In the genomic region with DNA sequence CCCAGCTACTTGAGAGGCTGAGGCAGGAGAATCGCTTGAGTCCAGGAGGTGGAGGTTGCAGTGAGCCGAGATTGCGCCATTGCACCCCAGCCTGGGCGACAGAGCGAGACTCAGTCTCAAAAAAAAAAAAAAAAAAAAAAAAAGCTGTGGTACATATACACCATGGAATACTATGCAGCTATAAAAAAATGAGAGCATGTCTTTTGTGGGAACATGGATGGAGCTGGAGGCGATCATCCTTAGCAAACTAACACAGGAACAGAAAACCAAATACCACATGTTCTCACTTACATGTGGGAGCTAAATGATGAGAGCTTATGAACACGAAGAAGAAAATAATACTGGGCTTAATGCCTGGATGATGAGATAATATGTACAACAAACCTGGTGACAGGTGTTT, we compare ENCODE assay signal across 2 cellular contexts.
ATAC-seq and TF ChIP-seq lines count a peak whose summit lies in the region.
"Not testable (repeated sequence)": the region's sequence is repeated elsewhere in the genome, so short reads cannot be mapped to it uniquely, and the experiment has no call there.

No MANE protein-coding gene starts in this region.

- H3K36me3 ChIP-seq in HEK293 (ENCODE audit: control insufficient read depth in 2 of 2, insufficient read depth in 1 of 2, low read length in 2 of 2), result not testable (repeated sequence)

- H3K4me1 ChIP-seq in HEK293 (ENCODE audit: control insufficient read depth, insufficient read depth, low read length), result not testable (repeated sequence)

- not testable (repeated sequence) for TF ChIP-seq CTCF in HEK293 (tag by site-specific recombination; IDR thresholded peaks at IDR 0.05)

- H3K9me3 ChIP-seq in HEK293 (ENCODE audit: control insufficient read depth, insufficient read depth, low read depth, low read length), result not testable (repeated sequence)

- ATAC-seq in SK-N-SH treated with all-trans-retinoic acid at 6 μM for 48 hours, result not testable (repeated sequence)

- CTCF ChIA-PET in HEK293 (lab: Yijun Ruan, JAX), result not testable (repeated sequence)

- POLR2A ChIA-PET in HEK293 (lab: Yijun Ruan, JAX), result interaction anchor here (0.6 to 3.0 kb wide), 4 partner anchors 8 to 608 kb away, joined by 3 to 17 read pairs (median 6); partner anchors contain the start of genes ARRDC1 and EHMT1

- H3K4me3 ChIP-seq in HEK293 (ENCODE audit: low read depth, low read length), result not testable (repeated sequence)

- H3K27ac ChIP-seq in HEK293 (ENCODE audit: extremely low read depth, low read depth, low read length), result not testable (repeated sequence)

TF ChIP-seq in HEK293, 187 proteins besides CTCF, POLR2A, EP300 and RAD21:
- peak; percentile 80 for TF ChIP-seq ZNF146 (tag by site-specific recombination; IDR thresholded peaks at IDR 0.05)
TF ChIP-seq in HEK293: peak in this region for 1; not testable (repeated sequence) for 186.

TF ChIP-seq in SK-N-SH treated with all-trans-retinoic acid at 6 μM for 48 hours, 23 proteins besides CTCF, POLR2A, EP300 and RAD21:
- peak; percentile 77; the same call in 1 of the 2 replicates for TF ChIP-seq ZNF8 (CRISPR knock-in tag; IDR thresholded peaks at IDR 0.05)
